1 cellular context compared by ENCODE assay signal in the genomic region with DNA sequence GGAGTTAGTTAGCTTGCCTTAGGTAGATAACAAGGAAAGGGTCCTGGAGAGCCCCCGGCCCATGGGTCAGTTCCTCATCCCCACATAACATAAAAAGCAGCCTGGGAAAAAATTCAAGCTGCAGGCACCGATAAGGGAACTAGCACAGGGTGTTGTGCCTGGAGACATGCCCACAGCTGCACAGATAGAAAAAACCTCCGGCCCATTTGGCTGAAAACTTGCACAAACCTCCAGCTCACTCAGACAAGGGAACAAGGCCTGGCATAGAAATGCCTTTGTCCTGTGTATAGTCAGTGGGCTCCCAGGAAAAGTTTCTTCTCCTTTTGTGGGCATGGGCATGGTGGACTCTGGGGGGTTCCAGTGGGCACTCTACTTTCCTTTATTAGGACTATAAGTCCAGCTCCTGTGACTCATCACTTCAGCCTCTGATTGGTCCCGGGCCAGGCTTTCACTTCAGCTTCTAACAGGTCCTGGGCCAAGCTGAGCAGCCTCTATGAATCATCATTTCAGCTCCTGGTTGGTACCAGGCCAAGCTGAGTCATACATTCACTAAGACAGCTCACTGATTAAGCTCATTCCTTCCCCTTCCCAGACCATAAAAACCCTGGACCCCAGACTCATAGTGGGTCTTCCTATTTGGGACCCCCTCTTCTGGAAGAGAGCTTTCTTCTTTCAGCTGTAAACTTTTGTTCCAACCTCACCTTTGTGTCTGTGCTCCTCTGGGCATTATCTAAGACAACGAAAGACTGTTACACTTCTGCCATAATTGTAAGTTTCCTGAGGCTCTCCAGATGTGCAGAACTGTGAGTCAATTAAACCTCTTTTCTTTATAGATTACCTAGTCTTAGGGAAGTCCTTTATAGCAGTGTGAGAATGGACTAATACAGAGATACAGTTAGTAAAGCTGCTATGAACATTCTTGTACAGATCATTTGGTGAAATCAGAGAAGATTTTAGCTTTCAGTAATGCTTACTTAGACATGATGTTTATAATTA.
A peak's percentile ranks its signal among the peaks of the same experiment; 100 is the strongest.
TF ChIP-seq lines count a peak whose summit lies in the region.

No MANE protein-coding gene starts in this region.

TF ChIP-seq in SK-N-SH, 30 proteins besides CTCF, POLR2A, EP300 and RAD21 (continued from another document):
- TF ChIP-seq, protein P1, sequence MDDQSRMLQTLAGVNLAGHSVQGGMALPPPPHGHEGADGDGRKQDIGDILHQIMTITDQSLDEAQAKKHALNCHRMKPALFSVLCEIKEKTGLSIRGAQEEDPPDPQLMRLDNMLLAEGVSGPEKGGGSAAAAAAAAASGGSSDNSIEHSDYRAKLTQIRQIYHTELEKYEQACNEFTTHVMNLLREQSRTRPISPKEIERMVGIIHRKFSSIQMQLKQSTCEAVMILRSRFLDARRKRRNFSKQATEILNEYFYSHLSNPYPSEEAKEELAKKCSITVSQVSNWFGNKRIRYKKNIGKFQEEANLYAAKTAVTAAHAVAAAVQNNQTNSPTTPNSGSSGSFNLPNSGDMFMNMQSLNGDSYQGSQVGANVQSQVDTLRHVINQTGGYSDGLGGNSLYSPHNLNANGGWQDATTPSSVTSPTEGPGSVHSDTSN (IDR thresholded peaks at IDR 0.05) = peak; percentile 84
- TF ChIP-seq MXI1 (IDR thresholded peaks at IDR 0.05; ENCODE audit: low read depth, low read length) = no peak
- peak; percentile 96 for TF ChIP-seq JUND (IDR thresholded peaks at IDR 0.05)
- TF ChIP-seq NFIC (IDR thresholded peaks at IDR 0.05; ENCODE audit: borderline replicate concordance) = peak; percentile 100
- TF ChIP-seq SIN3A (IDR thresholded peaks at IDR 0.05; ENCODE audit: borderline replicate concordance, low read depth, low read length) = no peak
- no peak for TF ChIP-seq USF2 (IDR thresholded peaks at IDR 0.05; ENCODE audit: borderline replicate concordance, low read depth, low read length)
- no peak for TF ChIP-seq SMC3 (IDR thresholded peaks at IDR 0.05; ENCODE audit: low read depth, low read length)
- 0 out of 2 replicates have a peak, but pooled peaks have one; percentile 32 for TF ChIP-seq MAX (IDR thresholded peaks at IDR 0.05; ENCODE audit: low read depth)
